12 cellular contexts compared by ENCODE assay signal in the genomic region with DNA sequence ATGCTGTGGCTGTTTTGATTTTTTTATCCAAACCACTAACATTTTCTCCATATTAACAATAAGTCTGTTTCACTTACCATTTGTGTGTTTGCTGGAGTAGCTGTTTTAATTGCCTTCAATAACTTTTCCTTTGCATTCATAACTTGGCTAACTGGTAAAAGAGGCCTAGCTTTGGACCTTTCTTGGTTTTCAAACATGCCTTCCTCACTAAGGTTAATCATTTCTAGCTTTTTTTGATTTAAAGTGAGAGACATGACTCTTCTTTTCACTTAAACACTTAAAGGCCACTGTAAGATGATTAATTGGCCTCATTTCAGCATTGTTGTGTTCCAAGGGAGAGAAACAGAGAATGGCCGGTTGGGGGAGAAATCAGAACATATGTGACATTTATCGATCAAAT. TPM values are rescaled to one million over a fixed set of nuclear protein-coding genes. Genes with fewer than 3 reads are reported as not detected.
"Had no signal": no experiment of that assay in that cellular context is flagged by ENCODE, and none has a peak within 500 bp of the region (broad histone marks: within the 10 kb centered on the region; RNA-seq: fewer than 3 reads in every experiment).

No MANE protein-coding gene starts in this region.

- H3K4me3 ChIP-seq: GM23248, GM23338, HAP-1 had no signal

- DNase-seq: GM23248, GOT3, H7, H9, HCEC 1CT, HFFc6 had no signal

- H3K9me3 Mint-ChIP-seq: GM23338, HFFc6 had no signal

- ATAC-seq: GM23338, HCT116 had no signal

- FAIRE-seq: H1, H54 had no signal

- H3K27ac ChIP-seq: GM23248 had no signal

- H3K9ac ChIP-seq: GM23248 had no signal

- H3K27ac Mint-ChIP-seq: GM23338, H9, HFFc6 had no signal

- H3K4me3 Mint-ChIP-seq: GM23338, H9, HFFc6 had no signal

- H3K36me3 ChIP-seq: HAP-1 had no signal

- H3K4me1 ChIP-seq: HAP-1 had no signal

- H3K4me1 Mint-ChIP-seq: GM23338, H9 had no signal

- H3K9me3 ChIP-seq: HAP-1 had no signal

RNA-seq across cellular contexts. Expression of a gene that starts 2.9 kb away (rescaled TPM):
- total RNA-seq: GM23248, GM23338, H1, H4, H7, H9, HFFc6 had no signal
- polyA plus RNA-seq: GM23248, GM23338, H1 had no signal

RNA-seq across cellular contexts. Expression of a gene that starts 6.4 kb away (rescaled TPM):
- total RNA-seq: GM23248, GM23338, H1, H4, H7, H9, HFFc6 had no signal
- polyA plus RNA-seq: GM23248, GM23338, H1 had no signal

RNA-seq across cellular contexts. Expression of a gene that starts 20.5 kb away (rescaled TPM):
- total RNA-seq: H4 had no signal

RNA-seq across cellular contexts. Expression of a gene that starts 53.3 kb away (rescaled TPM):
- total RNA-seq: GM23338, H1, H4, H7, H9, HFFc6 had no signal
- polyA plus RNA-seq: GM23248, GM23338, H1 had no signal
